Comparison of ENCODE assay signal across 20 cellular contexts in genomic region chr6:111795558-111795957, GRCh38.
A peak's percentile ranks its signal among the peaks of the same experiment; 100 is the strongest.
DNase-seq lines count a peak whose midpoint lies in the region; ATAC-seq and TF ChIP-seq lines count a peak whose summit lies in the region.
"Had no signal": no experiment of that assay in that cellular context is flagged by ENCODE, and none has a peak within 500 bp of the region (broad histone marks: within the 10 kb centered on the region; RNA-seq: fewer than 3 reads in every experiment).

No MANE protein-coding gene starts in this region.

- H3K27ac ChIP-seq in Karpas-422 (ENCODE audit: low read length), result peak overlapping the region; percentile 13; the same call in 1 of the 2 replicates
- no peak overlapping the region for H3K27ac ChIP-seq in ovary
- H3K27ac ChIP-seq in tibial artery, result no peak overlapping the region
- H3K27ac ChIP-seq: neural progenitor cell had no signal

- H4K20me1 ChIP-seq in Karpas-422 (ENCODE audit: insufficient read depth, low read depth, low read length), result no peaks in the 10 kb centered on the region

- CTCF ChIA-PET in activated CD8-positive, alpha-beta memory T cell treated with anti-CD3 and anti-CD28 coated beads, Interleukin-2, amount 10 ng/mL, durations not matched to agents 7 days and 5 days (lab: Charles Lee), result interaction anchor here (1.0 to 4.4 kb wide), 6 partner anchors 10 to 178 kb away, joined by 3 to 29 read pairs (median 4); no protein-coding TSS in a partner anchor

- H3K9me3 ChIP-seq in Karpas-422 (ENCODE audit: low read length), result no peaks in the 10 kb centered on the region
- H3K9me3 ChIP-seq in ovary, result no peaks in the 10 kb centered on the region
- no peaks in the 10 kb centered on the region for H3K9me3 ChIP-seq in tibial artery
- H3K9me3 ChIP-seq: HAP-1 had no signal

- peaks cover 97% of the 10 kb centered on the region for H3K79me2 ChIP-seq in Karpas-422 (ENCODE audit: low read length)

- H2AFZ ChIP-seq in Karpas-422 (ENCODE audit: low read length), result no peak overlapping the region
- H2AFZ ChIP-seq: neural progenitor cell had no signal

- TF ChIP-seq EP300 in ovary (IDR thresholded peaks at IDR 0.05), result no peak

- peak overlapping the region; percentile 98 for H3K27ac Mint-ChIP-seq in activated CD8-positive, alpha-beta memory T cell treated with anti-CD3 and anti-CD28 coated beads, Interleukin-2, amount 10 ng/mL, durations not matched to agents 7 days and 5 days
- H3K27ac Mint-ChIP-seq in activated T-helper 2 cell treated with anti-CD3 and anti-CD28 coated beads, Interferon-gamma antibody, Interleukin-2, Interleukin-4, amounts not matched to agents 10 μg/mL and 5 μg/mL and 100 μg/mL, durations not matched to agents 14 hours and 24 hours and 36 hours, result peak overlapping the region; percentile 94
- H3K27ac Mint-ChIP-seq in natural killer cell, result no peak overlapping the region
- H3K27ac Mint-ChIP-seq: neural progenitor cell had no signal

- H3K4me2 ChIP-seq in Karpas-422 (ENCODE audit: low read depth, low read length, poor library complexity, severe bottlenecking), result no peak overlapping the region
- H3K4me2 ChIP-seq: neural progenitor cell, smooth muscle cell had no signal

- intact Hi-C loops in activated T-helper 2 cell treated with anti-CD3 and anti-CD28 coated beads, Interferon-gamma antibody, Interleukin-2, Interleukin-4, amounts not matched to agents 10 μg/mL and 5 μg/mL and 100 μg/mL, durations not matched to agents 14 hours and 24 hours and 36 hours (cut with micrococcal nuclease), result loop anchor here (1.0 to 5.0 kb wide), 5 partner anchors 9 to 73 kb away; no protein-coding TSS in a partner anchor
- intact Hi-C loops in natural killer cell (cut with micrococcal nuclease) (no loop called here), ovary (cut with DNase I) (no loop called here), tibial artery (cut with DNase I; ENCODE audit: low total_unique reads) (no loop called here)

- H3K4me3 ChIP-seq in Karpas-422 (ENCODE audit: low read length), result no peak overlapping the region
- H3K4me3 ChIP-seq in ovary, result no peak overlapping the region
- no peak overlapping the region for H3K4me3 ChIP-seq in tibial artery
- H3K4me3 ChIP-seq: HAP-1, neural progenitor cell, smooth muscle cell had no signal

- H3K9me2 ChIP-seq in Karpas-422 (replicated peaks; ENCODE audit: insufficient read depth, low read length), result no peaks in the 10 kb centered on the region

- peak overlapping the region; percentile 80 for H3K4me3 Mint-ChIP-seq in activated CD8-positive, alpha-beta memory T cell treated with anti-CD3 and anti-CD28 coated beads, Interleukin-2, amount 10 ng/mL, durations not matched to agents 7 days and 5 days
- peak overlapping the region; percentile 63 for H3K4me3 Mint-ChIP-seq in activated T-helper 2 cell treated with anti-CD3 and anti-CD28 coated beads, Interferon-gamma antibody, Interleukin-2, Interleukin-4, amounts not matched to agents 10 μg/mL and 5 μg/mL and 100 μg/mL, durations not matched to agents 14 hours and 24 hours and 36 hours (ENCODE audit: low read depth)
- H3K4me3 Mint-ChIP-seq in natural killer cell, result peak overlapping the region; percentile 95
- H3K4me3 Mint-ChIP-seq: neural progenitor cell had no signal

- H3K36me3 Mint-ChIP-seq in activated CD8-positive, alpha-beta memory T cell treated with anti-CD3 and anti-CD28 coated beads, Interleukin-2, amount 10 ng/mL, durations not matched to agents 7 days and 5 days, result peaks cover 24% of the 10 kb centered on the region
- H3K36me3 Mint-ChIP-seq in activated T-helper 2 cell treated with anti-CD3 and anti-CD28 coated beads, Interferon-gamma antibody, Interleukin-2, Interleukin-4, amounts not matched to agents 10 μg/mL and 5 μg/mL and 100 μg/mL, durations not matched to agents 14 hours and 24 hours and 36 hours (ENCODE audit: low read depth), result peaks cover 76% of the 10 kb centered on the region
- no peaks in the 10 kb centered on the region for H3K36me3 Mint-ChIP-seq in natural killer cell

- no peak for ATAC-seq in activated CD8-positive, alpha-beta memory T cell treated with anti-CD3 and anti-CD28 coated beads, Interleukin-2, amount 10 ng/mL, durations not matched to agents 7 days and 5 days
- ATAC-seq in natural killer cell, result no peak
- no peak for ATAC-seq in GM21825 (IDR thresholded peaks at IDR 0.05; ENCODE audit: unreplicated experiment)
- ATAC-seq: PC-3 had no signal

- H3K4me1 ChIP-seq in Karpas-422 (ENCODE audit: low read length) (peaks cover 64% of the 10 kb centered on the region), ovary (ENCODE audit: insufficient read depth) (peaks cover 10% of the 10 kb centered on the region), tibial artery (peaks cover 0 to 6% (median 0%) of the 10 kb centered on the region in 4 donors)

- H3K27me3 Mint-ChIP-seq in activated CD8-positive, alpha-beta memory T cell treated with anti-CD3 and anti-CD28 coated beads, Interleukin-2, amount 10 ng/mL, durations not matched to agents 7 days and 5 days, result no peaks in the 10 kb centered on the region
- no peaks in the 10 kb centered on the region for H3K27me3 Mint-ChIP-seq in activated T-helper 2 cell treated with anti-CD3 and anti-CD28 coated beads, Interferon-gamma antibody, Interleukin-2, Interleukin-4, amounts not matched to agents 10 μg/mL and 5 μg/mL and 100 μg/mL, durations not matched to agents 14 hours and 24 hours and 36 hours (ENCODE audit: low read depth)
- H3K27me3 Mint-ChIP-seq in natural killer cell (ENCODE audit: low read depth in 2 of 2), result no peaks in the 10 kb centered on the region

- DNase-seq in activated CD8-positive, alpha-beta memory T cell treated with anti-CD3 and anti-CD28 coated beads, Interleukin-2, amount 10 ng/mL, durations not matched to agents 7 days and 5 days, result no peak
- no peak for DNase-seq in activated CD8-positive, alpha-beta memory T cell treated with anti-CD3 and anti-CD28 coated beads, Interleukin-2, amount 50 U/mL, for 4 hours
- no peak for DNase-seq in Karpas-422
- no peak for DNase-seq in activated T-helper 2 cell treated with anti-CD3 and anti-CD28 coated beads, Interferon-gamma antibody, Interleukin-2, Interleukin-4, amounts not matched to agents 10 μg/mL and 5 μg/mL and 100 μg/mL, durations not matched to agents 14 hours and 24 hours and 36 hours (ENCODE audit: low spot score)
- DNase-seq in natural killer cell, result no peak
- no peak for DNase-seq in ovary
- no peak for DNase-seq in tibial artery
- DNase-seq: C1 segment of cervical spinal cord; central memory CD4-positive, alpha-beta T cell; DMS153; effector CD4-positive, alpha-beta T cell; NCI-H1694; NCI-H774; PC-3; stimulated activated CD8-positive, alpha-beta memory T cell treated with anti-CD3 and anti-CD28 coated beads, Interleukin-4, amount 100 ng/mL, for 48 hours; T-helper 9 cell had no signal

- no peak for TF ChIP-seq CTCF in natural killer cell (IDR thresholded peaks at IDR 0.05)
- no peak for TF ChIP-seq CTCF in ovary (IDR thresholded peaks at IDR 0.05)
- TF ChIP-seq CTCF in tibial artery (IDR thresholded peaks at IDR 0.05), result no peak

- H3K36me3 ChIP-seq in Karpas-422 (ENCODE audit: insufficient read depth, low read length) (no peaks in the 10 kb centered on the region), ovary (no peaks in the 10 kb centered on the region), tibial artery (no peaks in the 10 kb centered on the region)
- H3K36me3 ChIP-seq: HAP-1, neural progenitor cell had no signal

- H3K9ac ChIP-seq in Karpas-422 (ENCODE audit: low read length), result no peak overlapping the region
- H3K9ac ChIP-seq: neural progenitor cell had no signal

- 93 to 95% (median 94%) methylated on average over 2 of the region's 2 CpGs for WGBS in ovary, 3 donors

- H3K4me1 Mint-ChIP-seq in activated CD8-positive, alpha-beta memory T cell treated with anti-CD3 and anti-CD28 coated beads, Interleukin-2, amount 10 ng/mL, durations not matched to agents 7 days and 5 days, result peaks cover 76% of the 10 kb centered on the region
- H3K4me1 Mint-ChIP-seq in activated T-helper 2 cell treated with anti-CD3 and anti-CD28 coated beads, Interferon-gamma antibody, Interleukin-2, Interleukin-4, amounts not matched to agents 10 μg/mL and 5 μg/mL and 100 μg/mL, durations not matched to agents 14 hours and 24 hours and 36 hours (ENCODE audit: low read depth), result peaks cover 82% of the 10 kb centered on the region
- peaks cover 14 to 27% of the 10 kb centered on the region in 2 donors for H3K4me1 Mint-ChIP-seq in natural killer cell

- no peak for TF ChIP-seq POLR2A in ovary (IDR thresholded peaks at IDR 0.05)

- no peaks in the 10 kb centered on the region for H3K27me3 ChIP-seq in Karpas-422 (ENCODE audit: low read length)
- no peaks in the 10 kb centered on the region for H3K27me3 ChIP-seq in ovary
- H3K27me3 ChIP-seq in tibial artery, result no peaks in the 10 kb centered on the region
- H3K27me3 ChIP-seq: neural progenitor cell had no signal

- no peaks in the 10 kb centered on the region for H3K9me3 Mint-ChIP-seq in activated CD8-positive, alpha-beta memory T cell treated with anti-CD3 and anti-CD28 coated beads, Interleukin-2, amount 10 ng/mL, durations not matched to agents 7 days and 5 days (ENCODE audit: low read depth)
- no peaks in the 10 kb centered on the region for H3K9me3 Mint-ChIP-seq in activated T-helper 2 cell treated with anti-CD3 and anti-CD28 coated beads, Interferon-gamma antibody, Interleukin-2, Interleukin-4, amounts not matched to agents 10 μg/mL and 5 μg/mL and 100 μg/mL, durations not matched to agents 14 hours and 24 hours and 36 hours
- H3K9me3 Mint-ChIP-seq in natural killer cell, result no peaks in the 10 kb centered on the region
- H3K9me3 Mint-ChIP-seq: neural progenitor cell had no signal

Comparison
In these comparisons a context has a peak if more than half of its experiments do, and no peak if none do; other contexts are left out.
1. H3K27ac Mint-ChIP-seq: peak in activated CD8-positive, alpha-beta memory T cell treated with anti-CD3 and anti-CD28 coated beads, Interleukin-2, amount 10 ng/mL, durations not matched to agents 7 days and 5 days (single experiment) and activated T-helper 2 cell treated with anti-CD3 and anti-CD28 coated beads, Interferon-gamma antibody, Interleukin-2, Interleukin-4, amounts not matched to agents 10 μg/mL and 5 μg/mL and 100 μg/mL, durations not matched to agents 14 hours and 24 hours and 36 hours (single experiment); none in natural killer cell (0 of 2).
2. Peak in every context shown above with its lines, with median percentiles within 50 percentile points of each other: H3K4me3 Mint-ChIP-seq.